ENCODE assay signal across 16 cellular contexts in the genomic region with DNA sequence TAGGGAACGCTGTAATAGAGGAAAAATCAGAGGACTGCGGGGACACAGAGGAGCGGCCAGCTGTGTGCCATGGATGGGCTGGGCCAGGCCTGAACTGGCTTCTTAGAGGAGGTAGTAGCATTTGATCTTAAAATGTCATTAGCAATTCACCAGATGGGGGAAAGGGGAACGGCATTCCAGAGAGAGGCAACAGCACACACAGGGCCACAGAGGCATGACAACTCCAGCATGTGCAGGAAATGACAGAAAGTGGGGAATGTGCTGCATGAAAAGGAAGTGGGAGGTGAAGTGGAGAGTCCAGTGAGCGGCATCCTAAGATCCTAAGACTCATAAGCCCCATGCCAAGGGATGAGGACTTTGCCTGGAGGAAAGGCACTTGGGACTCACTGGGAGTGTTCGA.
DNase-seq lines count a peak whose midpoint lies in the region; ATAC-seq and TF ChIP-seq lines count a peak whose summit lies in the region.
"Had no signal": no experiment of that assay in that cellular context is flagged by ENCODE, and none has a peak within 500 bp of the region (broad histone marks: within the 10 kb centered on the region; RNA-seq: fewer than 3 reads in every experiment).

No MANE protein-coding gene starts in this region.

- H3K9me2 ChIP-seq in Loucy (replicated peaks; ENCODE audit: low read depth, low read length): no peaks in the 10 kb centered on the region

- peak overlapping the region; percentile 79 to 94 (median 91) for H3K4me2 ChIP-seq in BLaER1 treated with 17β-estradiol and CSF1 and Interleukin-3, amounts not matched to agents 10 nM and 100 nM
- H3K4me2 ChIP-seq in Loucy (ENCODE audit: low read depth, low read length, poor library complexity, severe bottlenecking): peak overlapping the region; percentile 49

- H3K9me3 ChIP-seq in BLaER1 treated with 17β-estradiol and CSF1 and Interleukin-3, amounts not matched to agents 10 nM and 100 nM (replicated peaks in 1 of 11): no peaks in the 10 kb centered on the region
- H3K9me3 ChIP-seq in Loucy (ENCODE audit: insufficient read depth, low read depth, low read length): no peaks in the 10 kb centered on the region
- H3K9me3 ChIP-seq: HAP-1 had no signal

- intact Hi-C loops in CD14-positive monocyte (cut with micrococcal nuclease): no loop called here

- peak overlapping the region in 5 of 10 experiments; percentile 49 to 57 (median 52); a peak in 4 of 20 replicates for H3K4me3 ChIP-seq in BLaER1 treated with 17β-estradiol and CSF1 and Interleukin-3, amounts not matched to agents 10 nM and 100 nM
- H3K4me3 ChIP-seq in Loucy (ENCODE audit: low read length, poor library complexity, severe bottlenecking) (no peak overlapping the region), cardiac fibroblast (replicated peaks in 1 of 2; ENCODE audit: low read depth in 2 of 2, low read length in 2 of 2) (no peak overlapping the region)
- H3K4me3 ChIP-seq: HAP-1 had no signal

- H3K9ac ChIP-seq in BLaER1 treated with 17β-estradiol and CSF1 and Interleukin-3, amounts not matched to agents 10 nM and 100 nM: peak overlapping the region in 10 of 11 experiments; percentile 54 to 86 (median 82); a peak in 17 of 22 replicates
- H3K9ac ChIP-seq in Loucy (ENCODE audit: low read depth, low read length, poor library complexity, severe bottlenecking): peak overlapping the region; percentile 54

- no peak for ATAC-seq in HG02852 (IDR thresholded peaks at IDR 0.05; ENCODE audit: unreplicated experiment)
- no peak for ATAC-seq in effector memory CD8-positive, alpha-beta T cell (replicated peaks)
- ATAC-seq: esophagus mucosa had no signal

- H3K4me1 Mint-ChIP-seq in nephron progenitor cell: peaks cover 62% of the 10 kb centered on the region
- peaks cover 48% of the 10 kb centered on the region for H3K4me1 Mint-ChIP-seq in CD14-positive monocyte
- peaks cover 39 to 50% of the 10 kb centered on the region in 2 donors for H3K4me1 Mint-ChIP-seq in effector memory CD8-positive, alpha-beta T cell (ENCODE audit: low read depth in 2 of 2)

- TF ChIP-seq CTCF in Loucy (conservative IDR thresholded peaks at IDR 0.05; ENCODE audit: low read length) (no peak), cardiac fibroblast (IDR thresholded peaks at IDR 0.05; ENCODE audit: low read depth, low read length) (no peak), nephron progenitor cell (IDR thresholded peaks at IDR 0.05) (no peak), CD14-positive monocyte (IDR thresholded peaks at IDR 0.05) (no peak)

- H3K79me2 ChIP-seq in Loucy (ENCODE audit: insufficient read depth, low read length): peaks cover 92% of the 10 kb centered on the region

- H3K36me3 Mint-ChIP-seq in nephron progenitor cell (ENCODE audit: low read depth) (no peaks in the 10 kb centered on the region), CD14-positive monocyte (peaks cover 19 to 23% of the 10 kb centered on the region in 2 donors)
- H3K36me3 Mint-ChIP-seq in effector memory CD8-positive, alpha-beta T cell (ENCODE audit: insufficient read depth): peaks cover 3% of the 10 kb centered on the region
- H3K36me3 Mint-ChIP-seq: memory B cell had no signal

- H3K27ac Mint-ChIP-seq in nephron progenitor cell (peak overlapping the region; percentile 3), CD14-positive monocyte (peak overlapping the region in 1 of 7 donors; percentile 15)
- peak overlapping the region in 1 of 2 donors; percentile 29 for H3K27ac Mint-ChIP-seq in effector memory CD8-positive, alpha-beta T cell
- H3K27ac Mint-ChIP-seq: memory B cell, progenitor cell of endocrine pancreas had no signal

- H3K27me3 ChIP-seq in BLaER1 treated with 17β-estradiol and CSF1 and Interleukin-3, amounts not matched to agents 10 nM and 100 nM: no peaks in the 10 kb centered on the region
- no peaks in the 10 kb centered on the region for H3K27me3 ChIP-seq in Loucy (ENCODE audit: insufficient read depth, low read length, poor library complexity, severe bottlenecking)

- no peak overlapping the region for H2AFZ ChIP-seq in Loucy (ENCODE audit: low read length)

- H3K36me3 ChIP-seq in BLaER1 treated with 17β-estradiol and CSF1 and Interleukin-3, amounts not matched to agents 10 nM and 100 nM: peaks cover 0 to 43% (median 15%) of the 10 kb centered on the region in 11 experiments; a peak in 15 of 22 replicates
- H3K36me3 ChIP-seq in Loucy (ENCODE audit: insufficient read depth, low read length): no peaks in the 10 kb centered on the region
- H3K36me3 ChIP-seq: HAP-1 had no signal

- H3K4me1 ChIP-seq in BLaER1 treated with 17β-estradiol and CSF1 and Interleukin-3, amounts not matched to agents 10 nM and 100 nM: peaks cover 98 to 100% (median 99%) of the 10 kb centered on the region in 10 experiments
- peaks cover 92% of the 10 kb centered on the region for H3K4me1 ChIP-seq in Loucy (ENCODE audit: insufficient read depth, low read length, poor library complexity, severe bottlenecking)
- H3K4me1 ChIP-seq: HAP-1 had no signal

- peaks cover 21% of the 10 kb centered on the region for H3F3A ChIP-seq in Loucy (ENCODE audit: low read depth)

- H4K20me1 ChIP-seq in BLaER1 treated with 17β-estradiol and CSF1 and Interleukin-3, amounts not matched to agents 10 nM and 100 nM: peaks cover 0 to 51% (median 0%) of the 10 kb centered on the region in 11 experiments; a peak in 5 of 22 replicates
- no peaks in the 10 kb centered on the region for H4K20me1 ChIP-seq in Loucy (ENCODE audit: insufficient read depth, low read length, poor library complexity, severe bottlenecking)

- peak overlapping the region; percentile 57 to 99 (median 97); a peak in 21 of 22 replicates for H3K27ac ChIP-seq in BLaER1 treated with 17β-estradiol and CSF1 and Interleukin-3, amounts not matched to agents 10 nM and 100 nM

- H3K9me3 Mint-ChIP-seq in nephron progenitor cell (no peaks in the 10 kb centered on the region), CD14-positive monocyte (no peaks in the 10 kb centered on the region)
- H3K9me3 Mint-ChIP-seq in effector memory CD8-positive, alpha-beta T cell: no peaks in the 10 kb centered on the region
- H3K9me3 Mint-ChIP-seq: activated naive CD4-positive, alpha-beta T cell treated with anti-CD3 and anti-CD28 coated beads, Interleukin-2, amount 10 ng/mL, durations not matched to agents 7 days and 5 days; memory B cell had no signal

- DNase-seq in cardiac fibroblast (ENCODE audit: low read depth in 2 of 2) (peak; percentile 42 to 65), nephron progenitor cell (no peak), CD14-positive monocyte (ENCODE audit: low spot score) (no peak), NCI-H524 treated with DMSO at 0.1 percent for 48 hours (lab: John Stamatoyannopoulos, UW) (no peak)
- no peak for DNase-seq in effector memory CD8-positive, alpha-beta T cell
- DNase-seq: activated naive CD4-positive, alpha-beta T cell treated with anti-CD3 and anti-CD28 coated beads, Interleukin-2, amount 10 ng/mL, durations not matched to agents 7 days and 5 days; NCI-H1105; NCI-H446 treated with DMSO at 0.1 percent for 48 hours; stimulated activated CD4-positive, alpha-beta T cell treated with anti-CD3 and anti-CD28 coated beads, Interleukin-1b, Interleukin-23, amount 100 ng/mL, for 48 hours had no signal

- peaks cover 6% of the 10 kb centered on the region for H3K27me3 Mint-ChIP-seq in nephron progenitor cell (ENCODE audit: low read depth, poor library complexity)
- peaks cover 1 to 3% (median 2%) of the 10 kb centered on the region in 3 donors for H3K27me3 Mint-ChIP-seq in CD14-positive monocyte (ENCODE audit: low read depth in 3 of 3)
- no peaks in the 10 kb centered on the region for H3K27me3 Mint-ChIP-seq in effector memory CD8-positive, alpha-beta T cell

- H3K4me3 Mint-ChIP-seq in nephron progenitor cell: no peak overlapping the region
- H3K4me3 Mint-ChIP-seq in CD14-positive monocyte: no peak overlapping the region
- H3K4me3 Mint-ChIP-seq in effector memory CD8-positive, alpha-beta T cell: no peak overlapping the region
- H3K4me3 Mint-ChIP-seq: activated naive CD4-positive, alpha-beta T cell treated with anti-CD3 and anti-CD28 coated beads, Interleukin-2, amount 10 ng/mL, durations not matched to agents 7 days and 5 days; memory B cell had no signal

Comparison
In these comparisons a context has a peak if more than half of its experiments do, and no peak if none do; other contexts are left out.
1. DNase-seq: peak in cardiac fibroblast (2 of 2); none in nephron progenitor cell (single experiment), CD14-positive monocyte (single experiment), NCI-H524 treated with DMSO at 0.1 percent for 48 hours (single experiment) and effector memory CD8-positive, alpha-beta T cell (0 of 3).